ENCODE assay signal across 9 cellular contexts in the genomic region with DNA sequence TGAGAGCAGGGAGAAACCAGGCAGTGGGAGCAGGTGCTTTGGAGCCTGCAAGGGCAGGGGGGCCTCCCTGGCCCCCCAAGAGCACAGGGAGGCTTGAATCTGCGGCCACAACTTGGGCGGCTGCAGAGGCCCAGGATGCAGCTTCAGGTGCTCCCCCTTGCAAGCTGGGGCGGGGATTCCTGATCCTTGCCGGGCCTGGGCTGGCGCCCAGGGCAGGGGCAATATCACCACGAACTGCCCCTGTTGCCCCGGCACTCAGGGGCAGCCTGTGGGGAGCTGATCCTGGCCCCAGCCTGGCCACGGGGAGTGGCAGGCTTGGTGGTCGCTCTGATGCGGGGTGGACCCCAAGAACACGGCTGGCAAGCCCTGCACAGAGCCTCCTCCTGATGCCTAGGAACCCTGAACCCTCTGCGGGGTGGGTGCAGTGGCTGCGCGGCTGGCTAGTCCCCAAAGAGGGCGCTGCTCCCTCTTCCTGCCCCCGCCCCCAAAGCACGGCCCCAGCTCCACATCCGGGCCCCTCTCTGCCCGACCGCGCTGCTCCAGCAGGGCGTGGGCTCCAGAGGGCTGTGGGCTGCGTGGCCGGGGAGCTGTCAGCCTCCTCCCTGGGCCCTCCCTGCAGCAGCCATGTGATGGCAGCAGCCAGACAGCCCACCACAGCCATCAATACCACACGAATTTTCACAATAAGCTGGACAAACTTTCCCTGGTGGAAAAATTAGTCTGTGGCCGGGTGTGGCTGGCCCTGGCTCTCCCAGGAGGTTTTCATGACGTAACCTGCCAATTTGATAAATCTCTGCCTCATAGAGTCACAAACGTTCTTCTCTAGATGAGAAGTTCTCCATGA. TPM values are rescaled to one million over a fixed set of nuclear protein-coding genes. Genes with fewer than 3 reads are reported as not detected.
A peak's percentile ranks its signal among the peaks of the same experiment; 100 is the strongest.
DNase-seq lines count a peak whose midpoint lies in the region; ATAC-seq lines count a peak whose summit lies in the region.
"Had no signal": no experiment of that assay in that cellular context is flagged by ENCODE, and none has a peak within 500 bp of the region (broad histone marks: within the 10 kb centered on the region; RNA-seq: fewer than 3 reads in every experiment).

No MANE protein-coding gene starts in this region.

- H3K27ac Mint-ChIP-seq in CD4-positive, CD25-positive, alpha-beta regulatory T cell: peak overlapping the region in 1 of 3 donors; percentile 43
- no peak overlapping the region for H3K27ac Mint-ChIP-seq in activated CD4-positive, alpha-beta T cell treated with anti-CD3 and anti-CD28 coated beads, Interleukin-2, amount 10 ng/mL, durations not matched to agents 7 days and 5 days

- DNase-seq in CD4-positive, CD25-positive, alpha-beta regulatory T cell: peak; percentile 24 to 82 (median 57)
- DNase-seq in activated CD4-positive, alpha-beta T cell treated with anti-CD3 and anti-CD28 coated beads, Interleukin-2, amount 10 ng/mL, durations not matched to agents 7 days and 5 days: peak; percentile 61
- peak; percentile 35 for DNase-seq in left cardiac atrium
- peak; percentile 27 to 33 for DNase-seq in stimulated activated CD8-positive, alpha-beta memory T cell treated with anti-CD3 and anti-CD28 coated beads, Interleukin-15, amount 100 ng/mL, for 4 hours (ENCODE audit: low read depth in 2 of 2)
- no peak for DNase-seq in NK-92 (lab: John Stamatoyannopoulos, UW; ENCODE audit: unreplicated experiment)
- DNase-seq in SKM-1 treated with dmso at 0.1 percent for 144 hours (lab: John Stamatoyannopoulos, UW; ENCODE audit: unreplicated experiment): no peak

- POLR2A ChIA-PET in activated CD4-positive, alpha-beta T cell treated with anti-CD3 and anti-CD28 coated beads, Interleukin-2, amount 10 ng/mL, durations not matched to agents 7 days and 5 days (lab: Charles Lee): no interaction called here

- H3K4me3 Mint-ChIP-seq in CD4-positive, CD25-positive, alpha-beta regulatory T cell: peak overlapping the region in 1 of 4 donors; percentile 41
- H3K4me3 Mint-ChIP-seq in activated CD4-positive, alpha-beta T cell treated with anti-CD3 and anti-CD28 coated beads, Interleukin-2, amount 10 ng/mL, durations not matched to agents 7 days and 5 days: peak overlapping the region; percentile 11

- H3K9me3 Mint-ChIP-seq in CD4-positive, CD25-positive, alpha-beta regulatory T cell: no peaks in the 10 kb centered on the region
- no peaks in the 10 kb centered on the region for H3K9me3 Mint-ChIP-seq in activated CD4-positive, alpha-beta T cell treated with anti-CD3 and anti-CD28 coated beads, Interleukin-2, amount 10 ng/mL, durations not matched to agents 7 days and 5 days

- H3K36me3 Mint-ChIP-seq in CD4-positive, CD25-positive, alpha-beta regulatory T cell: no peaks in the 10 kb centered on the region
- no peaks in the 10 kb centered on the region for H3K36me3 Mint-ChIP-seq in activated CD4-positive, alpha-beta T cell treated with anti-CD3 and anti-CD28 coated beads, Interleukin-2, amount 10 ng/mL, durations not matched to agents 7 days and 5 days (ENCODE audit: low read depth)

- H3K4me1 ChIP-seq in CD4-positive, CD25-positive, alpha-beta regulatory T cell (ENCODE audit: control insufficient read depth, insufficient read depth, low read length, poor library complexity, severe bottlenecking): peaks cover 11% of the 10 kb centered on the region
- H3K4me1 ChIP-seq: body of pancreas had no signal

- no peaks in the 10 kb centered on the region for H3K36me3 ChIP-seq in CD4-positive, CD25-positive, alpha-beta regulatory T cell (ENCODE audit: control insufficient read depth, insufficient read depth, low read length)

- intact Hi-C loops in left cardiac atrium (cut with DNase I): no loop called here

- CTCF ChIA-PET in activated CD4-positive, alpha-beta T cell treated with anti-CD3 and anti-CD28 coated beads, Interleukin-2, amount 10 ng/mL, durations not matched to agents 7 days and 5 days (lab: Charles Lee): interaction anchor here (0.5 to 1.8 kb wide), 13 partner anchors 13 to 517 kb away, joined by 3 to 5 read pairs (median 3); a partner anchor contains a TSS

- no peak overlapping the region for H3K4me3 ChIP-seq in CD4-positive, CD25-positive, alpha-beta regulatory T cell (ENCODE audit: low read depth, low read length)
- H3K4me3 ChIP-seq: body of pancreas had no signal

- no peaks in the 10 kb centered on the region for H3K27me3 ChIP-seq in CD4-positive, CD25-positive, alpha-beta regulatory T cell (ENCODE audit: control insufficient read depth, insufficient read depth, low read length)
- H3K27me3 ChIP-seq: body of pancreas had no signal

- no peak overlapping the region for H3K27ac ChIP-seq in CD4-positive, CD25-positive, alpha-beta regulatory T cell (ENCODE audit: insufficient read depth, low read length, poor library complexity, severe bottlenecking)
- H3K27ac ChIP-seq: body of pancreas had no signal

- peaks cover 0 to 13% (median 4%) of the 10 kb centered on the region in 4 donors for H3K4me1 Mint-ChIP-seq in CD4-positive, CD25-positive, alpha-beta regulatory T cell
- H3K4me1 Mint-ChIP-seq in activated CD4-positive, alpha-beta T cell treated with anti-CD3 and anti-CD28 coated beads, Interleukin-2, amount 10 ng/mL, durations not matched to agents 7 days and 5 days: peaks cover 16% of the 10 kb centered on the region

- H3K9me3 ChIP-seq in CD4-positive, CD25-positive, alpha-beta regulatory T cell (ENCODE audit: control insufficient read depth in 2 of 2, low read length in 2 of 2): no peaks in the 10 kb centered on the region
- H3K9me3 ChIP-seq: body of pancreas had no signal

- H3K27me3 Mint-ChIP-seq in CD4-positive, CD25-positive, alpha-beta regulatory T cell: peaks cover 11% of the 10 kb centered on the region
- H3K27me3 Mint-ChIP-seq in activated CD4-positive, alpha-beta T cell treated with anti-CD3 and anti-CD28 coated beads, Interleukin-2, amount 10 ng/mL, durations not matched to agents 7 days and 5 days: peaks cover 2% of the 10 kb centered on the region

- peak; percentile 92 to 95 for ATAC-seq in CD4-positive, CD25-positive, alpha-beta regulatory T cell (ENCODE audit: low read depth in 2 of 2)
- ATAC-seq in HG02678 (IDR thresholded peaks at IDR 0.05; ENCODE audit: unreplicated experiment) (peak; percentile 63), left cardiac atrium (peak; percentile 34 to 58), GM18868 (IDR thresholded peaks at IDR 0.05; ENCODE audit: unreplicated experiment) (no peak)
- ATAC-seq: body of pancreas had no signal

RNA-seq across cellular contexts. Expression of a gene that starts 21.0 kb away (rescaled TPM):
- total RNA-seq in CD4-positive, CD25-positive, alpha-beta regulatory T cell: 4.5 TPM
- 1 to 10 TPM in 1 of 4 donors, under 1 TPM in 3; 0.38 to 2.6 (median 0.50) TPM for polyA plus RNA-seq in CD4-positive, CD25-positive, alpha-beta regulatory T cell
- total RNA-seq in activated CD4-positive, alpha-beta T cell treated with anti-CD3 and anti-CD28 coated beads, Interleukin-2, amount 10 ng/mL, durations not matched to agents 7 days and 5 days: 1 to 10 TPM; 1.1 to 1.5 TPM
- under 1 TPM; 0.29 to 0.71 TPM for total RNA-seq in left cardiac atrium

RNA-seq across cellular contexts. Expression of a gene that starts 39.1 kb away (rescaled TPM):
- 24.3 TPM for total RNA-seq in CD4-positive, CD25-positive, alpha-beta regulatory T cell
- polyA plus RNA-seq in CD4-positive, CD25-positive, alpha-beta regulatory T cell: 10 to 100 TPM; 10.0 to 27.2 (median 17.7) TPM
- 10 to 100 TPM; 12.6 to 12.9 TPM for total RNA-seq in activated CD4-positive, alpha-beta T cell treated with anti-CD3 and anti-CD28 coated beads, Interleukin-2, amount 10 ng/mL, durations not matched to agents 7 days and 5 days
- total RNA-seq in left cardiac atrium: not detected
- total RNA-seq: body of pancreas had no signal

RNA-seq across cellular contexts. Expression of a gene that starts 49.7 kb away (rescaled TPM):
- total RNA-seq in CD4-positive, CD25-positive, alpha-beta regulatory T cell: 1.3 TPM
- polyA plus RNA-seq in CD4-positive, CD25-positive, alpha-beta regulatory T cell: 1 to 10 TPM in 1 of 4 donors, under 1 TPM in 1, not detected in 2; 0.36 to 1.0 TPM
- 1 to 10 TPM; 1.2 to 2.5 TPM for total RNA-seq in activated CD4-positive, alpha-beta T cell treated with anti-CD3 and anti-CD28 coated beads, Interleukin-2, amount 10 ng/mL, durations not matched to agents 7 days and 5 days
- 1 to 10 TPM in 1 of 2 donors, under 1 TPM in 1; 0.94 to 4.2 TPM for total RNA-seq in left cardiac atrium

Comparison
In these comparisons a context has a peak if more than half of its experiments do, and no peak if none do; other contexts are left out.
1. DNase-seq: peak in CD4-positive, CD25-positive, alpha-beta regulatory T cell (3 of 3), activated CD4-positive, alpha-beta T cell treated with anti-CD3 and anti-CD28 coated beads, Interleukin-2, amount 10 ng/mL, durations not matched to agents 7 days and 5 days (single experiment), left cardiac atrium (single experiment) and stimulated activated CD8-positive, alpha-beta memory T cell treated with anti-CD3 and anti-CD28 coated beads, Interleukin-15, amount 100 ng/mL, for 4 hours (2 of 2); none in NK-92 (single experiment) and SKM-1 treated with dmso at 0.1 percent for 144 hours (single experiment).
2. RNA of a gene that starts 39.1 kb away (total RNA-seq): 24.3 TPM in CD4-positive, CD25-positive, alpha-beta regulatory T cell (single experiment) and 12.6 to 12.9 TPM in activated CD4-positive, alpha-beta T cell treated with anti-CD3 and anti-CD28 coated beads, Interleukin-2, amount 10 ng/mL, durations not matched to agents 7 days and 5 days; not detected in left cardiac atrium; every median in the first group is over 10 times any median in the second.